In genomic region chr22:44807915-44808690, GRCh38 we compare ENCODE assay signal across 12 cellular contexts. TPM values are rescaled to one million over a fixed set of nuclear protein-coding genes. Genes with fewer than 3 reads are reported as not detected.
DNase-seq lines count a peak whose midpoint lies in the region; ATAC-seq, FAIRE-seq and TF ChIP-seq lines count a peak whose summit lies in the region.
"Had no signal": no experiment of that assay in that cellular context is flagged by ENCODE, and none has a peak within 500 bp of the region (broad histone marks: within the 10 kb centered on the region; RNA-seq: fewer than 3 reads in every experiment).

No MANE protein-coding gene starts in this region.

- no peaks in the 10 kb centered on the region for H3K36me3 Mint-ChIP-seq in activated naive CD4-positive, alpha-beta T cell treated with anti-CD3 and anti-CD28 coated beads for 36 hours (ENCODE audit: low read depth)
- H3K36me3 Mint-ChIP-seq in endothelial cell (ENCODE audit: low read depth, unreplicated experiment) (no peaks in the 10 kb centered on the region), type B pancreatic cell (peaks cover 19% of the 10 kb centered on the region)
- H3K36me3 Mint-ChIP-seq in activated T-helper 17 cell treated with anti-CD3 and anti-CD28 coated beads, Interleukin-2, amount 50 U/mL, for 72 hours (ENCODE audit: low read depth) = no peaks in the 10 kb centered on the region
- H3K36me3 Mint-ChIP-seq: natural killer cell treated with Interleukin-12 subunit alpha and Interleukin-12 subunit beta and Interleukin-15 and Interleukin-18, amount 100 ng/mL, for 72 hours had no signal

- H3K9me3 Mint-ChIP-seq in activated naive CD4-positive, alpha-beta T cell treated with anti-CD3 and anti-CD28 coated beads for 36 hours = no peaks in the 10 kb centered on the region
- no peaks in the 10 kb centered on the region for H3K9me3 Mint-ChIP-seq in endothelial cell (ENCODE audit: unreplicated experiment)
- H3K9me3 Mint-ChIP-seq in type B pancreatic cell = no peaks in the 10 kb centered on the region
- no peaks in the 10 kb centered on the region for H3K9me3 Mint-ChIP-seq in activated T-helper 17 cell treated with anti-CD3 and anti-CD28 coated beads, Interleukin-2, amount 50 U/mL, for 72 hours
- H3K9me3 Mint-ChIP-seq: natural killer cell treated with Interleukin-12 subunit alpha and Interleukin-12 subunit beta and Interleukin-15 and Interleukin-18, amount 100 ng/mL, for 72 hours had no signal

- no peak for FAIRE-seq in GM12891 (lab: Jason Lieb, UNC)
- FAIRE-seq: GM12892 had no signal

- peak; percentile 34 for TF ChIP-seq CTCF in endothelial cell (IDR thresholded peaks at IDR 0.05; ENCODE audit: unreplicated experiment)
- peak; percentile 62 for TF ChIP-seq CTCF in type B pancreatic cell (conservative IDR thresholded peaks at IDR 0.05)

- H3K4me3 Mint-ChIP-seq in activated naive CD4-positive, alpha-beta T cell treated with anti-CD3 and anti-CD28 coated beads for 36 hours = no peak overlapping the region
- H3K4me3 Mint-ChIP-seq in endothelial cell (ENCODE audit: unreplicated experiment) = no peak overlapping the region
- H3K4me3 Mint-ChIP-seq in type B pancreatic cell = no peak overlapping the region
- no peak overlapping the region for H3K4me3 Mint-ChIP-seq in activated T-helper 17 cell treated with anti-CD3 and anti-CD28 coated beads, Interleukin-2, amount 50 U/mL, for 72 hours
- H3K4me3 Mint-ChIP-seq: natural killer cell treated with Interleukin-12 subunit alpha and Interleukin-12 subunit beta and Interleukin-15 and Interleukin-18, amount 100 ng/mL, for 72 hours had no signal

- CTCF ChIA-PET in activated naive CD4-positive, alpha-beta T cell treated with anti-CD3 and anti-CD28 coated beads for 36 hours (lab: Charles Lee) = no interaction called here

- intact Hi-C loops in activated naive CD4-positive, alpha-beta T cell treated with anti-CD3 and anti-CD28 coated beads for 36 hours (cut with micrococcal nuclease) = no loop called here

- H3K4me1 Mint-ChIP-seq in activated naive CD4-positive, alpha-beta T cell treated with anti-CD3 and anti-CD28 coated beads for 36 hours (ENCODE audit: low read depth) = peaks cover 3% of the 10 kb centered on the region
- no peaks in the 10 kb centered on the region for H3K4me1 Mint-ChIP-seq in endothelial cell (ENCODE audit: unreplicated experiment)
- peaks cover 13% of the 10 kb centered on the region for H3K4me1 Mint-ChIP-seq in type B pancreatic cell (ENCODE audit: unreplicated experiment)
- peaks cover 4% of the 10 kb centered on the region for H3K4me1 Mint-ChIP-seq in activated T-helper 17 cell treated with anti-CD3 and anti-CD28 coated beads, Interleukin-2, amount 50 U/mL, for 72 hours

- TF ChIP-seq POLR2A in GM12891 (IDR thresholded peaks at IDR 0.05; ENCODE audit: low read depth, low read length) = no peak

- peak; percentile 19 for DNase-seq in activated naive CD4-positive, alpha-beta T cell treated with anti-CD3 and anti-CD28 coated beads for 36 hours
- DNase-seq in activated naive CD4-positive, alpha-beta T cell treated with anti-CD3 and anti-CD28 coated beads, Interleukin-2, amount 50 U/mL, for 16 hours = no peak
- peak; percentile 57 to 74 for DNase-seq in NCI-H526 (lab: John Stamatoyannopoulos, UW)
- peak; percentile 55 for DNase-seq in endothelial cell (ENCODE audit: low spot score)
- no peak for DNase-seq in type B pancreatic cell (ENCODE audit: extremely low spot score, unreplicated experiment)
- DNase-seq in cerebellar cortex (ENCODE audit: low spot score) = no peak
- no peak for DNase-seq in GM12891 (ENCODE audit: insufficient read length, low spot score)
- DNase-seq: adrenal gland, substantia nigra had no signal

- no peak for ATAC-seq in activated T-helper 17 cell treated with anti-CD3 and anti-CD28 coated beads, Interleukin-2, amount 50 U/mL, for 72 hours (replicated peaks)
- ATAC-seq: natural killer cell treated with Interleukin-12 subunit alpha and Interleukin-12 subunit beta and Interleukin-15 and Interleukin-18, amount 100 ng/mL, for 72 hours had no signal

- H3K27me3 Mint-ChIP-seq in activated naive CD4-positive, alpha-beta T cell treated with anti-CD3 and anti-CD28 coated beads for 36 hours (ENCODE audit: low read depth) = no peaks in the 10 kb centered on the region
- H3K27me3 Mint-ChIP-seq in endothelial cell (ENCODE audit: unreplicated experiment) = peaks cover 7% of the 10 kb centered on the region
- H3K27me3 Mint-ChIP-seq in type B pancreatic cell = no peaks in the 10 kb centered on the region
- peaks cover 18% of the 10 kb centered on the region for H3K27me3 Mint-ChIP-seq in activated T-helper 17 cell treated with anti-CD3 and anti-CD28 coated beads, Interleukin-2, amount 50 U/mL, for 72 hours
- H3K27me3 Mint-ChIP-seq: natural killer cell treated with Interleukin-12 subunit alpha and Interleukin-12 subunit beta and Interleukin-15 and Interleukin-18, amount 100 ng/mL, for 72 hours had no signal

- H3K27ac Mint-ChIP-seq in activated naive CD4-positive, alpha-beta T cell treated with anti-CD3 and anti-CD28 coated beads for 36 hours = no peak overlapping the region
- H3K27ac Mint-ChIP-seq in endothelial cell (ENCODE audit: unreplicated experiment) (no peak overlapping the region), type B pancreatic cell (no peak overlapping the region)
- H3K27ac Mint-ChIP-seq in activated T-helper 17 cell treated with anti-CD3 and anti-CD28 coated beads, Interleukin-2, amount 50 U/mL, for 72 hours = no peak overlapping the region
- H3K27ac Mint-ChIP-seq: natural killer cell treated with Interleukin-12 subunit alpha and Interleukin-12 subunit beta and Interleukin-15 and Interleukin-18, amount 100 ng/mL, for 72 hours had no signal

TF ChIP-seq in GM12891, 5 proteins besides CTCF, POLR2A, EP300 and RAD21:
- TF ChIP-seq SPI1 (IDR thresholded peaks at IDR 0.05; ENCODE audit: low read depth, low read length) (no peak), PAX5 (IDR thresholded peaks at IDR 0.05; ENCODE audit: insufficient read depth, low read length, severe bottlenecking) (no peak), TAF1 (IDR thresholded peaks at IDR 0.05; ENCODE audit: low read depth, low read length) (no peak)

RNA-seq across cellular contexts. Expression of gene ARHGAP8, which starts 55.7 kb away (rescaled TPM):
- 1 to 10 TPM; 1.6 to 2.7 TPM for total RNA-seq in activated naive CD4-positive, alpha-beta T cell treated with anti-CD3 and anti-CD28 coated beads for 36 hours
- total RNA-seq in endothelial cell (ENCODE audit: unreplicated experiment) = 0.80 TPM
- total RNA-seq in type B pancreatic cell (ENCODE audit: low replicate concordance) = 18.0 and 40.3 TPM in 2 replicates
- 0.05 TPM for polyA plus RNA-seq in GM12891 (2012; ENCODE audit: low read depth, missing spikeins)
- total RNA-seq in activated T-helper 17 cell treated with anti-CD3 and anti-CD28 coated beads, Interleukin-2, amount 50 U/mL, for 72 hours = 1 to 10 TPM in 1 of 2 donors, not detected in 1; 2.3 TPM

Comparison
In these comparisons a context has a peak if more than half of its experiments do, and no peak if none do; other contexts are left out.
1. DNase-seq: peak in activated naive CD4-positive, alpha-beta T cell treated with anti-CD3 and anti-CD28 coated beads for 36 hours (single experiment), NCI-H526 (2 of 2) and endothelial cell (single experiment); none in activated naive CD4-positive, alpha-beta T cell treated with anti-CD3 and anti-CD28 coated beads, Interleukin-2, amount 50 U/mL, for 16 hours (single experiment), type B pancreatic cell (single experiment), cerebellar cortex (single experiment) and GM12891 (single experiment).